Comparison of ENCODE assay signal across 1 cellular context in genomic region chr12:42486407-42486806, GRCh38.
TF ChIP-seq lines count a peak whose summit lies in the region.

No MANE protein-coding gene starts in this region.

TF ChIP-seq in H1, 55 proteins besides CTCF, POLR2A, EP300 and RAD21:
- no peak for TF ChIP-seq BCL11A (IDR thresholded peaks at IDR 0.05; ENCODE audit: low read depth in 2 of 2, low read length in 2 of 2)
- TF ChIP-seq TAF7 (optimal IDR thresholded peaks at IDR 0.05; ENCODE audit: borderline replicate concordance, low read depth, low read length), result no peak
TF ChIP-seq in H1: peak in this region for 0.
